ENCODE assay signal across 1 cellular context in genomic region chr3:114380233-114380645, GRCh38.
TF ChIP-seq lines count a peak whose summit lies in the region.

No MANE protein-coding gene starts in this region.

TF ChIP-seq in IMR-90, 13 proteins besides CTCF, POLR2A, EP300 and RAD21:
- no peak for TF ChIP-seq MXI1 (IDR thresholded peaks at IDR 0.05; ENCODE audit: borderline replicate concordance, low read depth, low read length)
- TF ChIP-seq BHLHE40 (IDR thresholded peaks at IDR 0.05; ENCODE audit: low read depth, low read length) = peak; percentile 43; the same call in 1 of the 2 replicates
